8 cellular contexts compared by ENCODE assay signal in the genomic region with DNA sequence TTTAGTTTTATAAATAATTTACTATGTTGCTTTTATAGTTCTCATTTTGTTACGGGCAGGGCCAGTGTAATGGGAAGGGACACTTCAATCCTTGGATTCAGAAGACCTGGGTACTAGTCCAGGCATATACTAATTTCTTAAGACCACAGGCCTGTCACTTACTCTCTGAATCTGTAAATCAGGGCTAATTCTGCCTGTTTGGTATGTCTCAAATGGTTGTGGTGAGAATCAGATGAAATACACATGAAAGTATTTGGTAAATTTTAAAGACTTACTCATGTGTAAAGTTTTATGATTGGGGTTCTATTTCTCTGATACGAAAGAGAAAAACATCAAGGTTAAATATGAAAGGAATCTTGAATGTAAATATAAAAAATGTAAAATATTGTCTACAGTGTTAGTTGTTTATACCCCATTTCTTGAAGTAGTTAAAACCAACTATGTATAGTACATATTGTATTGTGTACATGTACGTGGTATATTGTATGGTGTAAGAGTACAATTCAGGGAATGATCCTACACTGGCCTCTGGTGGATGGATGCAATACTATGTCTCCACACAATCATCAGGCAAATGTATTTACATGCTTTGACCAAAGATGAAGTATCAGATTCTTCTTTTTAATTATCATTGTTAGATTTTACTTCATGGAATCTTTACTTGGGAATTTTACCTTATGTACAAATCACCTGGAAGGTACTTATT. TPM values are rescaled to one million over a fixed set of nuclear protein-coding genes. Genes with fewer than 3 reads are reported as not detected.
A peak's percentile ranks its signal among the peaks of the same experiment; 100 is the strongest.
DNase-seq lines count a peak whose midpoint lies in the region; ATAC-seq, FAIRE-seq and TF ChIP-seq lines count a peak whose summit lies in the region.

No MANE protein-coding gene starts in this region.

- no peaks in the 10 kb centered on the region for H3K36me3 Mint-ChIP-seq in activated naive CD8-positive, alpha-beta T cell treated with anti-CD3 and anti-CD28 coated beads for 36 hours

- no peak overlapping the region for H3K4me3 Mint-ChIP-seq in activated naive CD8-positive, alpha-beta T cell treated with anti-CD3 and anti-CD28 coated beads for 36 hours

- H3K27me3 Mint-ChIP-seq in activated naive CD8-positive, alpha-beta T cell treated with anti-CD3 and anti-CD28 coated beads for 36 hours = peaks cover 18% of the 10 kb centered on the region

- FAIRE-seq in A204.1 (lab: Jason Lieb, UNC) = peak; percentile 96

- H3K4me3 ChIP-seq in GM12875 (ENCODE audit: low read depth, low read length) = no peak overlapping the region

- no peak overlapping the region for H3K27ac Mint-ChIP-seq in activated naive CD8-positive, alpha-beta T cell treated with anti-CD3 and anti-CD28 coated beads for 36 hours

- DNase-seq in SHP77 treated with DMSO at 0.1 percent for 48 hours (lab: John Stamatoyannopoulos, UW) = peak; percentile 20
- peak; percentile 52 for DNase-seq in glomerular visceral epithelial cell (ENCODE audit: extremely low spot score)
- DNase-seq in activated naive CD8-positive, alpha-beta T cell treated with anti-CD3 and anti-CD28 coated beads for 36 hours = no peak
- no peak for DNase-seq in inferior parietal cortex (ENCODE audit: extremely low spot score)

- no peaks in the 10 kb centered on the region for H3K4me1 Mint-ChIP-seq in activated naive CD8-positive, alpha-beta T cell treated with anti-CD3 and anti-CD28 coated beads for 36 hours

- peak; percentile 44; the same call in 1 of the 2 replicates for TF ChIP-seq CTCF in GM12875 (IDR thresholded peaks at IDR 0.05; ENCODE audit: borderline replicate concordance, insufficient read depth, low read depth, low read length)

- ATAC-seq in HG03432 (IDR thresholded peaks at IDR 0.05; ENCODE audit: unreplicated experiment) (peak; percentile 85), GM21381 (IDR thresholded peaks at IDR 0.05; ENCODE audit: unreplicated experiment) (no peak)

- no peaks in the 10 kb centered on the region for H3K9me3 Mint-ChIP-seq in activated naive CD8-positive, alpha-beta T cell treated with anti-CD3 and anti-CD28 coated beads for 36 hours

RNA-seq across cellular contexts. Expression of gene RAG2, which starts 24.5 kb away (rescaled TPM):
- not detected for total RNA-seq in activated naive CD8-positive, alpha-beta T cell treated with anti-CD3 and anti-CD28 coated beads for 36 hours

RNA-seq across cellular contexts. Expression of gene IFTAP, which starts 28.3 kb away (rescaled TPM):
- 1 to 10 TPM; 4.6 to 5.4 TPM for total RNA-seq in activated naive CD8-positive, alpha-beta T cell treated with anti-CD3 and anti-CD28 coated beads for 36 hours

RNA-seq across cellular contexts. Expression of gene RAG1, which starts 54.8 kb away (rescaled TPM):
- under 1 TPM; 0.38 to 0.43 TPM for total RNA-seq in activated naive CD8-positive, alpha-beta T cell treated with anti-CD3 and anti-CD28 coated beads for 36 hours

Comparison
In these comparisons a context has a peak if more than half of its experiments do, and no peak if none do; other contexts are left out.
1. DNase-seq: peak in SHP77 treated with DMSO at 0.1 percent for 48 hours (single experiment) and glomerular visceral epithelial cell (single experiment); none in activated naive CD8-positive, alpha-beta T cell treated with anti-CD3 and anti-CD28 coated beads for 36 hours (single experiment) and inferior parietal cortex (single experiment).